ENCODE assay signal across 38 cellular contexts in genomic region chr10:81213360-81213759, GRCh38.
"Had no signal": no experiment of that assay in that cellular context is flagged by ENCODE, and none has a peak within 500 bp of the region (broad histone marks: within the 10 kb centered on the region; RNA-seq: fewer than 3 reads in every experiment).

No MANE protein-coding gene starts in this region.

- H3K27me3 Mint-ChIP-seq: activated B cell treated with CpG ODN at 0.5 μM for 24 hours; activated CD4-positive, alpha-beta memory T cell treated with anti-CD3 and anti-CD28 coated beads for 36 hours; activated CD4-positive, alpha-beta T cell treated with anti-CD3 and anti-CD28 coated beads, Interleukin-2, amount 10 ng/mL, durations not matched to agents 24 days and 14 days; activated CD8-positive, alpha-beta memory T cell treated with anti-CD3 and anti-CD28 coated beads, Interleukin-2, amount 10 ng/mL, durations not matched to agents 7 days and 5 days; activated naive CD4-positive, alpha-beta T cell treated with anti-CD3 and anti-CD28 coated beads, Interleukin-2, amount 10 ng/mL, durations not matched to agents 7 days and 5 days; activated naive CD8-positive, alpha-beta T cell treated with anti-CD3 and anti-CD28 coated beads, Interleukin-2, amount 10 ng/mL, durations not matched to agents 7 days and 5 days; activated naive CD8-positive, alpha-beta T cell treated with anti-CD3 and anti-CD28 coated beads, Interleukin-2, amount 50 U/mL, for 24 hours; activated T-cell treated with anti-CD3 and anti-CD28 coated beads, Interleukin-2, amount 50 U/mL, for 24 hours; central memory CD8-positive, alpha-beta T cell had no signal

- H3K9me3 ChIP-seq: ascending aorta had no signal

- H3K4me1 Mint-ChIP-seq: activated B cell treated with CpG ODN at 0.5 μM for 24 hours; activated CD4-positive, alpha-beta T cell treated with anti-CD3 and anti-CD28 coated beads, Interleukin-2, amount 10 ng/mL, durations not matched to agents 24 days and 14 days; activated CD8-positive, alpha-beta memory T cell treated with anti-CD3 and anti-CD28 coated beads, Interleukin-2, amount 10 ng/mL, durations not matched to agents 7 days and 5 days; activated naive CD4-positive, alpha-beta T cell treated with anti-CD3 and anti-CD28 coated beads, Interleukin-2, amount 10 ng/mL, durations not matched to agents 7 days and 5 days; activated naive CD4-positive, alpha-beta T cell treated with anti-CD3 and anti-CD28 coated beads, Interleukin-2, amount 50 U/mL, for 24 hours; activated naive CD8-positive, alpha-beta T cell treated with anti-CD3 and anti-CD28 coated beads, Interleukin-2, amount 10 ng/mL, durations not matched to agents 7 days and 5 days; activated naive CD8-positive, alpha-beta T cell treated with anti-CD3 and anti-CD28 coated beads, Interleukin-2, amount 50 U/mL, for 24 hours; brain; central memory CD8-positive, alpha-beta T cell had no signal

- H3K36me3 ChIP-seq: ascending aorta, cardiac muscle cell had no signal

- FAIRE-seq: bronchial epithelial cell, TTC549 had no signal

- H3K9me3 Mint-ChIP-seq: activated B cell treated with CpG ODN at 0.5 μM for 24 hours; activated CD4-positive, alpha-beta memory T cell treated with anti-CD3 and anti-CD28 coated beads for 36 hours; activated CD4-positive, alpha-beta T cell treated with anti-CD3 and anti-CD28 coated beads, Interleukin-2, amount 10 ng/mL, durations not matched to agents 24 days and 14 days; activated naive CD4-positive, alpha-beta T cell treated with anti-CD3 and anti-CD28 coated beads, Interleukin-2, amount 10 ng/mL, durations not matched to agents 7 days and 5 days; activated naive CD4-positive, alpha-beta T cell treated with anti-CD3 and anti-CD28 coated beads, Interleukin-2, amount 50 U/mL, for 24 hours; activated naive CD8-positive, alpha-beta T cell treated with anti-CD3 and anti-CD28 coated beads, Interleukin-2, amount 10 ng/mL, durations not matched to agents 7 days and 5 days; activated naive CD8-positive, alpha-beta T cell treated with anti-CD3 and anti-CD28 coated beads, Interleukin-2, amount 50 U/mL, for 24 hours; activated T-cell treated with anti-CD3 and anti-CD28 coated beads, Interleukin-2, amount 50 U/mL, for 24 hours; activated T-helper 2 cell treated with anti-CD3 and anti-CD28 coated beads, Interferon-gamma antibody, Interleukin-2, Interleukin-4, amounts not matched to agents 10 μg/mL and 5 μg/mL and 100 μg/mL, durations not matched to agents 14 hours and 24 hours and 36 hours; brain; T-helper 1 cell treated with Interleukin-12 subunit alpha and Interleukin-12 subunit beta and Interleukin-4 antibody, amounts not matched to agents 30 μg/mL and 1 μg/mL, for 36 hours; T-helper 2 cell treated with Interferon-gamma antibody and Interleukin-4, amounts not matched to agents 5 μg/mL and 100 μg/mL, for 36 hours had no signal

- H3K27me3 ChIP-seq: ascending aorta, cardiac muscle cell had no signal

- DNase-seq: activated B cell treated with CpG ODN at 0.5 μM for 24 hours; activated CD4-positive, alpha-beta memory T cell treated with anti-CD3 and anti-CD28 coated beads for 36 hours; activated CD4-positive, alpha-beta T cell treated with anti-CD3 and anti-CD28 coated beads for 4 hours; activated CD4-positive, alpha-beta T cell treated with anti-CD3 and anti-CD28 coated beads, Interleukin-2, amount 10 ng/mL, durations not matched to agents 24 days and 14 days; activated CD4-positive, alpha-beta T cell treated with anti-CD3 and anti-CD28 coated beads, Interleukin-2, amount 50 U/mL, for 1 hour; activated CD4-positive, alpha-beta T cell treated with anti-CD3 and anti-CD28 coated beads, Interleukin-2, amount 50 U/mL, for 4 hours; activated CD4-positive, CD25-positive, alpha-beta regulatory T cell treated with anti-CD3 and anti-CD28 coated beads, Interleukin-2, amount 50 U/mL, for 72 hours; activated CD8-positive, alpha-beta memory T cell treated with anti-CD3 and anti-CD28 coated beads for 24 hours; activated CD8-positive, alpha-beta memory T cell treated with anti-CD3 and anti-CD28 coated beads, Interleukin-2, amount 10 ng/mL, durations not matched to agents 7 days and 5 days; activated CD8-positive, alpha-beta memory T cell treated with anti-CD3 and anti-CD28 coated beads, Interleukin-2, amount 50 U/mL, for 48 hours; activated CD8-positive, alpha-beta T cell treated with anti-CD3 and anti-CD28 coated beads, Interleukin-2, amount 10 ng/mL, durations not matched to agents 7 days and 5 days; activated effector memory CD4-positive, alpha-beta T cell treated with Interleukin-2 at 50 U/mL for 16 hours; activated gamma-delta T cell; activated naive CD4-positive, alpha-beta T cell treated with anti-CD3 and anti-CD28 coated beads, Interleukin-2, amount 10 ng/mL, durations not matched to agents 7 days and 5 days; activated naive CD4-positive, alpha-beta T cell treated with Interleukin-2 at 50 U/mL for 16 hours; activated naive CD8-positive, alpha-beta T cell treated with anti-CD3 and anti-CD28 coated beads, Interleukin-2, amount 10 ng/mL, durations not matched to agents 7 days and 5 days; activated naive CD8-positive, alpha-beta T cell treated with anti-CD3 and anti-CD28 coated beads, Interleukin-2, amount 50 U/mL, for 24 hours; activated T-cell treated with anti-CD3 and anti-CD28 coated beads, Interleukin-2, amount 50 U/mL, for 24 hours; activated T-cell treated with anti-CD3 and anti-CD28 coated beads, Interleukin-2, amount 50 U/mL, for 48 hours; amygdala; anterior cingulate cortex; caudate nucleus; cerebellar nuclear complex; T-helper 1 cell; T-helper 2 cell; T-helper 9 cell had no signal

- H3K4me3 Mint-ChIP-seq: activated B cell treated with CpG ODN at 0.5 μM for 24 hours; activated CD4-positive, alpha-beta memory T cell treated with anti-CD3 and anti-CD28 coated beads for 36 hours; activated CD4-positive, alpha-beta T cell treated with anti-CD3 and anti-CD28 coated beads, Interleukin-2, amount 10 ng/mL, durations not matched to agents 24 days and 14 days; activated CD8-positive, alpha-beta memory T cell treated with anti-CD3 and anti-CD28 coated beads, Interleukin-2, amount 10 ng/mL, durations not matched to agents 7 days and 5 days; activated CD8-positive, alpha-beta T cell treated with anti-CD3 and anti-CD28 coated beads, Interleukin-2, amount 10 ng/mL, durations not matched to agents 7 days and 5 days; activated naive CD4-positive, alpha-beta T cell treated with anti-CD3 and anti-CD28 coated beads, Interleukin-2, amount 10 ng/mL, durations not matched to agents 7 days and 5 days; activated naive CD4-positive, alpha-beta T cell treated with anti-CD3 and anti-CD28 coated beads, Interleukin-2, amount 50 U/mL, for 24 hours; activated naive CD8-positive, alpha-beta T cell; activated naive CD8-positive, alpha-beta T cell treated with anti-CD3 and anti-CD28 coated beads, Interleukin-2, amount 10 ng/mL, durations not matched to agents 7 days and 5 days; activated naive CD8-positive, alpha-beta T cell treated with anti-CD3 and anti-CD28 coated beads, Interleukin-2, amount 50 U/mL, for 24 hours; activated T-cell treated with anti-CD3 and anti-CD28 coated beads, Interleukin-2, amount 50 U/mL, for 24 hours; brain; central memory CD8-positive, alpha-beta T cell; T-helper 1 cell treated with Interleukin-12 subunit alpha and Interleukin-12 subunit beta and Interleukin-4 antibody, amounts not matched to agents 30 μg/mL and 1 μg/mL, for 36 hours; T-helper 2 cell treated with Interferon-gamma antibody and Interleukin-4, amounts not matched to agents 5 μg/mL and 100 μg/mL, for 36 hours had no signal

- H3K36me3 Mint-ChIP-seq: activated CD4-positive, alpha-beta memory T cell treated with anti-CD3 and anti-CD28 coated beads for 36 hours; activated CD8-positive, alpha-beta memory T cell treated with anti-CD3 and anti-CD28 coated beads, Interleukin-2, amount 10 ng/mL, durations not matched to agents 7 days and 5 days; activated naive CD4-positive, alpha-beta T cell treated with anti-CD3 and anti-CD28 coated beads, Interleukin-2, amount 10 ng/mL, durations not matched to agents 7 days and 5 days; activated naive CD4-positive, alpha-beta T cell treated with anti-CD3 and anti-CD28 coated beads, Interleukin-2, amount 50 U/mL, for 24 hours; activated naive CD8-positive, alpha-beta T cell; activated naive CD8-positive, alpha-beta T cell treated with anti-CD3 and anti-CD28 coated beads, Interleukin-2, amount 10 ng/mL, durations not matched to agents 7 days and 5 days; brain had no signal

- H3K27ac ChIP-seq: ascending aorta, cardiac muscle cell, VCaP had no signal

- H3K4me3 ChIP-seq: ascending aorta, cardiac muscle cell had no signal

- H3K4me1 ChIP-seq: ascending aorta had no signal

- ATAC-seq: activated CD8-positive, alpha-beta memory T cell treated with anti-CD3 and anti-CD28 coated beads, Interleukin-2, amount 10 ng/mL, durations not matched to agents 7 days and 5 days; activated CD8-positive, alpha-beta T cell treated with anti-CD3 and anti-CD28 coated beads, Interleukin-2, amount 10 ng/mL, durations not matched to agents 7 days and 5 days; activated naive CD8-positive, alpha-beta T cell treated with anti-CD3 and anti-CD28 coated beads, Interleukin-2, amount 50 U/mL, for 24 hours had no signal

- H3K27ac Mint-ChIP-seq: activated B cell treated with CpG ODN at 0.5 μM for 24 hours; activated CD4-positive, alpha-beta memory T cell treated with anti-CD3 and anti-CD28 coated beads for 36 hours; activated CD4-positive, alpha-beta T cell treated with anti-CD3 and anti-CD28 coated beads, Interleukin-2, amount 10 ng/mL, durations not matched to agents 24 days and 14 days; activated CD8-positive, alpha-beta memory T cell treated with anti-CD3 and anti-CD28 coated beads, Interleukin-2, amount 10 ng/mL, durations not matched to agents 7 days and 5 days; activated CD8-positive, alpha-beta T cell treated with anti-CD3 and anti-CD28 coated beads, Interleukin-2, amount 10 ng/mL, durations not matched to agents 7 days and 5 days; activated naive CD4-positive, alpha-beta T cell treated with anti-CD3 and anti-CD28 coated beads, Interleukin-2, amount 10 ng/mL, durations not matched to agents 7 days and 5 days; activated naive CD4-positive, alpha-beta T cell treated with anti-CD3 and anti-CD28 coated beads, Interleukin-2, amount 50 U/mL, for 24 hours; activated naive CD8-positive, alpha-beta T cell; activated naive CD8-positive, alpha-beta T cell treated with anti-CD3 and anti-CD28 coated beads, Interleukin-2, amount 10 ng/mL, durations not matched to agents 7 days and 5 days; activated naive CD8-positive, alpha-beta T cell treated with anti-CD3 and anti-CD28 coated beads, Interleukin-2, amount 50 U/mL, for 24 hours; activated T-cell treated with anti-CD3 and anti-CD28 coated beads, Interleukin-2, amount 50 U/mL, for 24 hours; activated T-helper 2 cell treated with anti-CD3 and anti-CD28 coated beads, Interferon-gamma antibody, Interleukin-2, Interleukin-4, amounts not matched to agents 10 μg/mL and 5 μg/mL and 100 μg/mL, durations not matched to agents 14 hours and 24 hours and 36 hours; brain; T-helper 1 cell treated with Interleukin-12 subunit alpha and Interleukin-12 subunit beta and Interleukin-4 antibody, amounts not matched to agents 30 μg/mL and 1 μg/mL, for 36 hours; T-helper 2 cell treated with Interferon-gamma antibody and Interleukin-4, amounts not matched to agents 5 μg/mL and 100 μg/mL, for 36 hours had no signal
